ENCODE assay signal across 23 cellular contexts in genomic region chr1:6121021-6121421, GRCh38. TPM values are rescaled to one million over a fixed set of nuclear protein-coding genes. Genes with fewer than 3 reads are reported as not detected.
"Had no signal": no experiment of that assay in that cellular context is flagged by ENCODE, and none has a peak within 500 bp of the region (broad histone marks: within the 10 kb centered on the region; RNA-seq: fewer than 3 reads in every experiment).

No MANE protein-coding gene starts in this region.

- H3K4me1 ChIP-seq: left lung, pancreas, right lobe of liver, testis, tibial artery, upper lobe of left lung, uterus had no signal

- H3K9me3 ChIP-seq: neutrophil, pancreas, right lobe of liver, testis, uterus had no signal

- ATAC-seq: left lung; natural killer cell; pancreas; right lobe of liver; stimulated activated memory B cell treated with anti-CD40 and anti-IgM and Interleukin-4, amounts not matched to agents 10 μg/mL and 1 μg/mL and 100 μg/mL, for 72 hours; stimulated activated naive CD8-positive, alpha-beta T cell treated with anti-CD3 and anti-CD28 coated beads, Interleukin-15, Interleukin-2, amounts not matched to agents 100 U/mL and 50 U/mL, for 24 hours had no signal

- H3K4me3 ChIP-seq: dorsolateral prefrontal cortex, left lung, lung, pancreas, right lobe of liver, smooth muscle cell, testis, tibial artery, upper lobe of left lung, uterus had no signal

- H3K36me3 ChIP-seq: left lung, neutrophil, pancreas, right lobe of liver, tibial artery, upper lobe of left lung, uterus had no signal

- H3K27ac ChIP-seq: dorsolateral prefrontal cortex, left lung, neutrophil, pancreas, right lobe of liver, testis, tibial artery, upper lobe of left lung, uterus had no signal

- H3K27me3 ChIP-seq: dorsolateral prefrontal cortex, pancreas, right lobe of liver, testis, upper lobe of left lung, uterus had no signal

- FAIRE-seq: colon, frontal cortex, keratinocyte, pancreas had no signal

- H3K4me2 ChIP-seq: smooth muscle cell had no signal

- DNase-seq: cerebellar nuclear complex; effector CD4-positive, alpha-beta T cell; head of caudate nucleus; natural killer cell; retina; stimulated activated CD4-positive, alpha-beta T cell treated with anti-CD3 and anti-CD28 coated beads, Interleukin-4, amount 100 ng/mL, for 4 hours; stimulated activated naive CD8-positive, alpha-beta T cell treated with anti-CD3 and anti-CD28 coated beads, Interleukin-15, Interleukin-2, amounts not matched to agents 100 U/mL and 50 U/mL, for 24 hours; substantia nigra; testis; tibial artery; uterus had no signal

RNA-seq across cellular contexts. Expression of gene CHD5, which starts 59.1 kb away (rescaled TPM):
- total RNA-seq: right lobe of liver had no signal
- polyA plus RNA-seq: smooth muscle cell had no signal
